Comparison of ENCODE assay signal across 8 cellular contexts in genomic region chr13:46052314-46053161, GRCh38. TPM values are rescaled to one million over a fixed set of nuclear protein-coding genes. Genes with fewer than 3 reads are reported as not detected.
DNase-seq lines count a peak whose midpoint lies in the region; ATAC-seq, FAIRE-seq and TF ChIP-seq lines count a peak whose summit lies in the region.

A gene with protein sequence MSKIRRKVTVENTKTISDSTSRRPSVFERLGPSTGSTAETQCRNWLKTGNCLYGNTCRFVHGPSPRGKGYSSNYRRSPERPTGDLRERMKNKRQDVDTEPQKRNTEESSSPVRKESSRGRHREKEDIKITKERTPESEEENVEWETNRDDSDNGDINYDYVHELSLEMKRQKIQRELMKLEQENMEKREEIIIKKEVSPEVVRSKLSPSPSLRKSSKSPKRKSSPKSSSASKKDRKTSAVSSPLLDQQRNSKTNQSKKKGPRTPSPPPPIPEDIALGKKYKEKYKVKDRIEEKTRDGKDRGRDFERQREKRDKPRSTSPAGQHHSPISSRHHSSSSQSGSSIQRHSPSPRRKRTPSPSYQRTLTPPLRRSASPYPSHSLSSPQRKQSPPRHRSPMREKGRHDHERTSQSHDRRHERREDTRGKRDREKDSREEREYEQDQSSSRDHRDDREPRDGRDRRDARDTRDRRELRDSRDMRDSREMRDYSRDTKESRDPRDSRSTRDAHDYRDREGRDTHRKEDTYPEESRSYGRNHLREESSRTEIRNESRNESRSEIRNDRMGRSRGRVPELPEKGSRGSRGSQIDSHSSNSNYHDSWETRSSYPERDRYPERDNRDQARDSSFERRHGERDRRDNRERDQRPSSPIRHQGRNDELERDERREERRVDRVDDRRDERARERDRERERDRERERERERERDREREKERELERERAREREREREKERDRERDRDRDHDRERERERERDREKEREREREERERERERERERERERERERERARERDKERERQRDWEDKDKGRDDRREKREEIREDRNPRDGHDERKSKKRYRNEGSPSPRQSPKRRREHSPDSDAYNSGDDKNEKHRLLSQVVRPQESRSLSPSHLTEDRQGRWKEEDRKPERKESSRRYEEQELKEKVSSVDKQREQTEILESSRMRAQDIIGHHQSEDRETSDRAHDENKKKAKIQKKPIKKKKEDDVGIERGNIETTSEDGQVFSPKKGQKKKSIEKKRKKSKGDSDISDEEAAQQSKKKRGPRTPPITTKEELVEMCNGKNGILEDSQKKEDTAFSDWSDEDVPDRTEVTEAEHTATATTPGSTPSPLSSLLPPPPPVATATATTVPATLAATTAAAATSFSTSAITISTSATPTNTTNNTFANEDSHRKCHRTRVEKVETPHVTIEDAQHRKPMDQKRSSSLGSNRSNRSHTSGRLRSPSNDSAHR (N-terminal part only) (minus strand): TSS chr13:46052746. CDS start chr13:46045507, 7,239 bp downstream.

- H2AFZ ChIP-seq in keratinocyte (ENCODE audit: control insufficient read depth, low read length) = peak within 1 kb of the TSS; percentile 96

- peaks cover 58% of the 10 kb centered on the region for H3K79me2 ChIP-seq in keratinocyte (ENCODE audit: control insufficient read depth, insufficient read depth, low read length)

- dilution Hi-C loops in keratinocyte (cut with MboI; ENCODE audit: extremely low pct_ligation_motif_present, low sequenced_read_pairs) = no loop called here

- H3K9me3 ChIP-seq in keratinocyte (ENCODE audit: control insufficient read depth, low read depth, low read length) = no peaks in the 10 kb centered on the region

- no peaks in the 10 kb centered on the region for H3K27me3 ChIP-seq in keratinocyte (ENCODE audit: control insufficient read depth, extremely low read depth, insufficient read depth, low read length)

- H3K4me1 ChIP-seq in keratinocyte (ENCODE audit: control insufficient read depth, extremely low read depth, insufficient read depth, low read length) = peaks cover 31% of the 10 kb centered on the region

- FAIRE-seq in keratinocyte (lab: Jason Lieb, UNC) = peak; percentile 88

- peak; percentile 22 to 41 (median 28) for TF ChIP-seq CTCF in keratinocyte (optimal IDR thresholded peaks at IDR 0.05 in 1 of 3, IDR thresholded peaks at IDR 0.05 in 1 of 3, conservative IDR thresholded peaks at IDR 0.05 in 1 of 3; ENCODE audit: extremely low read depth in 1 of 3, insufficient read depth in 2 of 3, low read length in 3 of 3)

- peak within 1 kb of the TSS; percentile 85 for H3K4me2 ChIP-seq in keratinocyte (ENCODE audit: control insufficient read depth, extremely low read depth, insufficient read depth, low read depth, low read length)

- peak; percentile 100 for ATAC-seq in GM19043 (IDR thresholded peaks at IDR 0.05; ENCODE audit: low read depth, unreplicated experiment)
- peak; percentile 97 for ATAC-seq in HG03378 (IDR thresholded peaks at IDR 0.05; ENCODE audit: unreplicated experiment)

- no peaks in the 10 kb centered on the region for H3K9me1 ChIP-seq in keratinocyte (ENCODE audit: control insufficient read depth, extremely low read depth, insufficient read depth, low read length)

- peak; percentile 98 for DNase-seq in Ammon's horn (ENCODE audit: low spot score)
- DNase-seq in NCI-H460 (ENCODE audit: extremely low read depth, low read depth) = peak; percentile 88
- DNase-seq in activated CD4-positive, CD25-positive, alpha-beta regulatory T cell treated with anti-CD3 and anti-CD28 coated beads, Interleukin-2, amount 50 U/mL, for 72 hours = peak; percentile 85
- peak; percentile 46 to 88 for DNase-seq in cerebellar nuclear complex (lab: John Stamatoyannopoulos, UW)
- DNase-seq in keratinocyte (ENCODE audit: low read depth, low spot score) = peak; percentile 67
- DNase-seq in stimulated activated CD4-positive, alpha-beta T cell treated with anti-CD3 and anti-CD28 coated beads, Interleukin-15, amount 100 ng/mL, for 1 hour (ENCODE audit: low read depth in 1 of 2, low spot score in 1 of 2) = peak; percentile 77 to 83

- peak within 1 kb of the TSS; percentile 85 for H3K27ac ChIP-seq in keratinocyte (ENCODE audit: control insufficient read depth, insufficient read depth, low read length)

- H3K36me3 ChIP-seq in keratinocyte (ENCODE audit: control insufficient read depth in 2 of 2, extremely low read depth in 1 of 2, insufficient read depth in 2 of 2, low read length in 2 of 2) = no peaks in the 10 kb centered on the region

- H4K20me1 ChIP-seq in keratinocyte (ENCODE audit: control insufficient read depth, extremely low read depth, insufficient read depth, low read length) = no peaks in the 10 kb centered on the region

- H3K4me3 ChIP-seq in keratinocyte (ENCODE audit: control insufficient read depth in 2 of 3, extremely low read depth in 1 of 3, insufficient read depth in 2 of 3, low read depth in 1 of 3, low read length in 3 of 3) = peak within 1 kb of the TSS; percentile 77 to 97 (median 85)

- H3K9ac ChIP-seq in keratinocyte (ENCODE audit: control insufficient read depth, extremely low read depth, insufficient read depth, low read length) = peak within 1 kb of the TSS; percentile 93

RNA-seq across cellular contexts. Expression of the gene that starts here (rescaled TPM):
- total RNA-seq in NCI-H460 (2014; rRNA removed; shearing (Covaris generic)) = 17.0 and 21.2 TPM in 2 replicates
- 5.3 and 7.7 TPM in 2 replicates for polyA plus RNA-seq in NCI-H460 (2014; cell fraction: nucleus; rRNA removed)
- polyA plus RNA-seq in keratinocyte = 4.8 to 10.6 TPM (median 6.1 TPM) in 3 replicates
- polyA plus RNA-seq in keratinocyte (2011; ENCODE audit: low read depth) = 87.6 TPM
- 6.3 and 8.7 TPM in 2 replicates for polyA plus RNA-seq in keratinocyte (2011; cell fraction: cytosol; rRNA removed)
- polyA plus RNA-seq in keratinocyte (2011; cell fraction: nucleus; rRNA removed) = 20.5 and 25.2 TPM in 2 replicates
- 22.6 and 31.7 TPM in 2 replicates for polyA plus RNA-seq in keratinocyte (2012; ENCODE audit: low replicate concordance)
- polyA minus RNA-seq in keratinocyte = 5.9 to 20.1 TPM (median 11.7 TPM) in 3 replicates
- 7.5 TPM for polyA minus RNA-seq in keratinocyte (2011; cell fraction: cytosol; rRNA and poly(A)+ RNA removed)
- polyA minus RNA-seq in keratinocyte (2011; cell fraction: nucleus; rRNA and poly(A)+ RNA removed) = 13.0 and 26.4 TPM in 2 replicates

Comparison
In these comparisons a context has a peak if more than half of its experiments do, and no peak if none do; other contexts are left out.
1. Peak in every context shown above with its lines: DNase-seq, ATAC-seq, H3K4me3 ChIP-seq and H3K27ac ChIP-seq.